8 cellular contexts compared by ENCODE assay signal in genomic region chr1:25520446-25521061, GRCh38. TPM values are rescaled to one million over a fixed set of nuclear protein-coding genes. Genes with fewer than 3 reads are reported as not detected.
DNase-seq lines count a peak whose midpoint lies in the region; ATAC-seq and TF ChIP-seq lines count a peak whose summit lies in the region.

No MANE protein-coding gene starts in this region.

- no peak overlapping the region for H3K4me3 ChIP-seq in fibroblast of the aortic adventitia (ENCODE audit: low read depth, low read length)
- H3K4me3 ChIP-seq in tibial artery, result no peak overlapping the region

- DNase-seq in AML-193 (lab: John Stamatoyannopoulos, UW) (peak; percentile 24 to 38), HCEC 1CT (peak; percentile 59), OCI-M2 (lab: John Stamatoyannopoulos, UW; ENCODE audit: unreplicated experiment) (peak; percentile 29), fibroblast of the aortic adventitia (ENCODE audit: low read depth) (peak; percentile 81), omental fat pad (ENCODE audit: low spot score) (peak; percentile 59), tibial artery (peak in 1 of 2 donors; percentile 68)
- peak; percentile 74 to 77 for DNase-seq in activated T-cell treated with anti-CD3 and anti-CD28 coated beads, Interleukin-2, amount 50 U/mL, for 48 hours

- peak; percentile 71 for TF ChIP-seq CTCF in fibroblast of the aortic adventitia (IDR thresholded peaks at IDR 0.05; ENCODE audit: insufficient read depth, low read length)
- no peak for TF ChIP-seq CTCF in omental fat pad (IDR thresholded peaks at IDR 0.05)
- peak; percentile 80 to 83 for TF ChIP-seq CTCF in tibial artery (IDR thresholded peaks at IDR 0.05)

- H3K4me1 ChIP-seq in tibial artery, result no peaks in the 10 kb centered on the region

- ATAC-seq in omental fat pad (ENCODE audit: low FRiP score) (no peak), HG02852 (IDR thresholded peaks at IDR 0.05; ENCODE audit: unreplicated experiment) (no peak)

- H3K27ac ChIP-seq in tibial artery, result peak overlapping the region in 1 of 2 donors; percentile 7

- intact Hi-C loops in tibial artery (cut with DNase I; ENCODE audit: low total_unique reads), result loop anchor here (5.0 kb wide), 1 partner anchor 118 kb away; no protein-coding TSS in a partner anchor

- H3K36me3 ChIP-seq in tibial artery, result no peaks in the 10 kb centered on the region

- no peaks in the 10 kb centered on the region for H3K9me3 ChIP-seq in tibial artery

- no peaks in the 10 kb centered on the region for H3K27me3 ChIP-seq in tibial artery

RNA-seq across cellular contexts. Expression of gene LDLRAP1, which starts 22.9 kb away (rescaled TPM):
- 5.3 and 12.4 TPM in 2 replicates for total RNA-seq in fibroblast of the aortic adventitia (ENCODE audit: low replicate concordance)
- 10 to 100 TPM in 3 of 4 donors, 1 to 10 TPM in 1; 7.1 to 18.7 (median 15.8) TPM for total RNA-seq in omental fat pad

Comparison
In these comparisons a context has a peak if more than half of its experiments do, and no peak if none do; other contexts are left out.
1. CTCF ChIP-seq: peak in fibroblast of the aortic adventitia (single experiment) and tibial artery (2 of 2); none in omental fat pad (0 of 3).